ENCODE assay signal across 1 cellular context in the genomic region with DNA sequence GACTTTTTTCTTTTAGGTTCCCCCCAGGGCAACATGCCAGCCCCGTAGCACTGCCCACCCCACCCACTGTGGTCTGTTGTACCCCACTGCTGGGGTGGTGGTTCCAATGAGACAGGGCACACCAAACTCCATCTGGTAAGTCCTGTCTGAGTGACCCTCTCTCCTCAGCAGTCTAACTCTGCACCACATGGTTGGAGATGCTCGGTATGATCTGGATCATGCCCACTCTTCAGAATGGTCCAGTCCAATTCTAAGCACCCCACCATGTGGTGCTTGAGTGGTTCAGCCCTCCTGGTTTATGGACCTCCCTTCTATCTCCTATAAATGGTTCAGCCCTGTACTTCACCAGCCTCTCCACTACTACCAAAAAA.
TF ChIP-seq lines count a peak whose summit lies in the region.

No MANE protein-coding gene starts in this region.

TF ChIP-seq in H1, 55 proteins besides CTCF, POLR2A, EP300 and RAD21:
- TF ChIP-seq, protein P1, sequence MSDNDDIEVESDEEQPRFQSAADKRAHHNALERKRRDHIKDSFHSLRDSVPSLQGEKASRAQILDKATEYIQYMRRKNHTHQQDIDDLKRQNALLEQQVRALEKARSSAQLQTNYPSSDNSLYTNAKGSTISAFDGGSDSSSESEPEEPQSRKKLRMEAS (IDR thresholded peaks at IDR 0.05): no peak
- TF ChIP-seq JUND (IDR thresholded peaks at IDR 0.05; ENCODE audit: low read length): peak; percentile 37; the same call in 1 of the 2 replicates
